In the genomic region with DNA sequence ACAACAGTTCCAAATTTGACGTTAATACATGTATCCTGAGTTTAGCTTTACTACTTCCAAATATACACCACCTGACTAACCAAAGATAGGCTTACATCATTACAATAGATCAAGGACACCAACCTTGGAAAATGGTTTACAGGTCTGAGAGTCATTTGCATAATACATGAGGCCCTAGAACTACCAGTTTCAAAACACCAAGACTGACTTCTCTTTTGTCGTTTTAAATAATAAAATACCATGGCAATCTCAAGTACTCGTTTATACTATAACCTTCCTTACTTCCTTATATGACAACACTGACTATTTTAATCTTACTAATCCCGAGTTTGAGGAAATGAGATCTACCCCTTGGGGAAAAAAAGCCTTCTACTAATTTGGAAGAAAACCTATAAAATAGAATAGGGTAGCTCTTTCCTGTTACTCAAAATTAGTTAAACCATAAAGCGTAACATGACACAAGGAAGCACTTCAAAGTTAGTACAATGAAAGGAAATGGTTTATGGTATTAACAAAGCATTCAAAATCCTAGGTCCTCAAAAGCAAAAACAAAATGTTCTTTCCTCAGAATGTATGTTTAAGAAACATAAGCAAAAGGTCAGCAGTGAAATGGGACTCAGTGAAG, we compare ENCODE assay signal across 10 cellular contexts. TPM values are rescaled to one million over a fixed set of nuclear protein-coding genes. Genes with fewer than 3 reads are reported as not detected.
DNase-seq lines count a peak whose midpoint lies in the region; ATAC-seq, FAIRE-seq and TF ChIP-seq lines count a peak whose summit lies in the region.
"Had no signal": no experiment of that assay in that cellular context is flagged by ENCODE, and none has a peak within 500 bp of the region (broad histone marks: within the 10 kb centered on the region; RNA-seq: fewer than 3 reads in every experiment).

No MANE protein-coding gene starts in this region.

- POLR2A ChIA-PET in endothelial cell of umbilical vein (lab: Charles Lee): interaction anchor here (0.5 to 2.6 kb wide), 5 partner anchors 10 to 51 kb away, joined by 3 to 11 read pairs (median 4); a partner anchor contains a TSS
- POLR2A ChIA-PET in activated CD4-positive, alpha-beta memory T cell treated with anti-CD3 and anti-CD28 coated beads, Interleukin-2, amount 10 ng/mL, durations not matched to agents 7 days and 5 days (lab: Charles Lee): no interaction called here

- peaks cover 8% of the 10 kb centered on the region for H4K20me1 ChIP-seq in endothelial cell of umbilical vein (replicated peaks; ENCODE audit: control insufficient read depth, extremely low read depth, insufficient read depth, low read length)

- CTCF ChIA-PET in endothelial cell of umbilical vein (lab: Charles Lee): interaction anchor here (0.7 to 2.6 kb wide), 11 partner anchors 9 to 467 kb away, joined by 3 to 21 read pairs (median 4); a partner anchor contains a TSS
- CTCF ChIA-PET in activated CD4-positive, alpha-beta memory T cell treated with anti-CD3 and anti-CD28 coated beads, Interleukin-2, amount 10 ng/mL, durations not matched to agents 7 days and 5 days (lab: Charles Lee): no interaction called here

- intact Hi-C loops in endothelial cell of umbilical vein (cut with micrococcal nuclease): loop anchor here (1.0 kb wide), 3 partner anchors 36 to 42 kb away; a partner anchor contains a TSS

- no peaks in the 10 kb centered on the region for H3K9me1 ChIP-seq in endothelial cell of umbilical vein (replicated peaks; ENCODE audit: control insufficient read depth, extremely low read depth, insufficient read depth, low read length)

- peak overlapping the region; percentile 87 for H3K27ac ChIP-seq in endothelial cell of umbilical vein (ENCODE audit: insufficient read depth, low read depth, low read length)

- peak overlapping the region; percentile 20 for H3K9ac ChIP-seq in endothelial cell of umbilical vein (replicated peaks; ENCODE audit: extremely low read depth, insufficient read depth, low read length)

- no peaks in the 10 kb centered on the region for H3K9me3 Mint-ChIP-seq in activated CD4-positive, alpha-beta memory T cell treated with anti-CD3 and anti-CD28 coated beads, Interleukin-2, amount 10 ng/mL, durations not matched to agents 7 days and 5 days
- H3K9me3 Mint-ChIP-seq: neural crest cell had no signal

- peaks cover 6 to 38% of the 10 kb centered on the region in 2 experiments for H3K36me3 ChIP-seq in endothelial cell of umbilical vein (ENCODE audit: control insufficient read depth in 2 of 2, extremely low read depth in 1 of 2, insufficient read depth in 2 of 2, low read length in 2 of 2)

- ATAC-seq in GM18505 (IDR thresholded peaks at IDR 0.05; ENCODE audit: unreplicated experiment): peak; percentile 81
- ATAC-seq in GM21576 (IDR thresholded peaks at IDR 0.05; ENCODE audit: unreplicated experiment): peak; percentile 79
- peak; percentile 88 for ATAC-seq in HG03457 (IDR thresholded peaks at IDR 0.05; ENCODE audit: unreplicated experiment)

- H3K4me3 ChIP-seq in endothelial cell of umbilical vein (replicated peaks in 1 of 3; ENCODE audit: insufficient read depth in 1 of 3, low read depth in 1 of 3, low read length in 3 of 3): peak overlapping the region in 1 of 3 experiments; percentile 13

- H3K4me3 Mint-ChIP-seq in activated CD4-positive, alpha-beta memory T cell treated with anti-CD3 and anti-CD28 coated beads, Interleukin-2, amount 10 ng/mL, durations not matched to agents 7 days and 5 days: no peak overlapping the region
- H3K4me3 Mint-ChIP-seq: neural crest cell had no signal

- H3K4me1 Mint-ChIP-seq in activated CD4-positive, alpha-beta memory T cell treated with anti-CD3 and anti-CD28 coated beads, Interleukin-2, amount 10 ng/mL, durations not matched to agents 7 days and 5 days: no peaks in the 10 kb centered on the region
- H3K4me1 Mint-ChIP-seq: neural crest cell had no signal

- peaks cover 51% of the 10 kb centered on the region for H3K79me2 ChIP-seq in endothelial cell of umbilical vein (ENCODE audit: control insufficient read depth, insufficient read depth, low read length)

- H3K27ac Mint-ChIP-seq in activated CD4-positive, alpha-beta memory T cell treated with anti-CD3 and anti-CD28 coated beads, Interleukin-2, amount 10 ng/mL, durations not matched to agents 7 days and 5 days: no peak overlapping the region

- H3K4me1 ChIP-seq in endothelial cell of umbilical vein (ENCODE audit: control insufficient read depth, extremely low read depth, insufficient read depth, low read length): peaks cover 31% of the 10 kb centered on the region

- H3K4me2 ChIP-seq in endothelial cell of umbilical vein (ENCODE audit: insufficient read depth, low read length): peak overlapping the region; percentile 77

- no peaks in the 10 kb centered on the region for H3K9me3 ChIP-seq in endothelial cell of umbilical vein (replicated peaks; ENCODE audit: control insufficient read depth, insufficient read depth, low read length)

- DNase-seq in endothelial cell of umbilical vein (ENCODE audit: low read depth, low spot score) (peak; percentile 83), NCI-H1105 (lab: John Stamatoyannopoulos, UW) (no peak), amniotic stem cell (lab: John Stamatoyannopoulos, UW) (no peak)
- no peak for DNase-seq in activated naive CD4-positive, alpha-beta T cell (lab: John Stamatoyannopoulos, UW)
- DNase-seq in activated CD4-positive, alpha-beta memory T cell treated with anti-CD3 and anti-CD28 coated beads, Interleukin-2, amount 10 ng/mL, durations not matched to agents 7 days and 5 days: no peak
- DNase-seq: activated gamma-delta T cell had no signal

- H2AFZ ChIP-seq in endothelial cell of umbilical vein (ENCODE audit: low read depth, low read length): no peak overlapping the region

- FAIRE-seq in endothelial cell of umbilical vein (lab: Jason Lieb, UNC): peak; percentile 79

- no peaks in the 10 kb centered on the region for H3K27me3 Mint-ChIP-seq in activated CD4-positive, alpha-beta memory T cell treated with anti-CD3 and anti-CD28 coated beads, Interleukin-2, amount 10 ng/mL, durations not matched to agents 7 days and 5 days

- no peaks in the 10 kb centered on the region for H3K27me3 ChIP-seq in endothelial cell of umbilical vein (ENCODE audit: control insufficient read depth in 2 of 2, insufficient read depth in 2 of 2, low read length in 2 of 2)

- peaks cover 59% of the 10 kb centered on the region for H3K36me3 Mint-ChIP-seq in activated CD4-positive, alpha-beta memory T cell treated with anti-CD3 and anti-CD28 coated beads, Interleukin-2, amount 10 ng/mL, durations not matched to agents 7 days and 5 days (ENCODE audit: low read depth)

- TF ChIP-seq CTCF in endothelial cell of umbilical vein (IDR thresholded peaks at IDR 0.05; ENCODE audit: extremely low read depth in 1 of 2, insufficient read depth in 1 of 2, low read depth in 1 of 2, low read length in 2 of 2): no peak

- BruUV-seq in endothelial cell of umbilical vein (replicated peaks; lab: Mats Ljungman, UMichigan): no TSS peak

- dilution Hi-C loops in endothelial cell of umbilical vein (cut with MboI; ENCODE audit: extremely low pct_ligation_motif_present, low sequenced_read_pairs): no loop called here

- TF ChIP-seq POLR2A in GM18505 (IDR thresholded peaks at IDR 0.05; ENCODE audit: borderline replicate concordance, extremely low read depth, insufficient read depth, insufficient read length) (no peak), endothelial cell of umbilical vein (IDR thresholded peaks at IDR 0.05; ENCODE audit: low read depth, low read length) (no peak)

TF ChIP-seq in endothelial cell of umbilical vein, 7 proteins besides CTCF, POLR2A, EP300 and RAD21:
- no peak for TF ChIP-seq GATA2 (IDR thresholded peaks at IDR 0.05; ENCODE audit: insufficient read depth, insufficient read length, low read depth, low read length)
- TF ChIP-seq JUN (IDR thresholded peaks at IDR 0.05; ENCODE audit: borderline replicate concordance, insufficient read depth, insufficient read length, low read depth): peak; percentile 10

RNA-seq across cellular contexts. Expression of a gene that starts 42.1 kb away (rescaled TPM):
- total RNA-seq in endothelial cell of umbilical vein: 101 and 110 TPM in 2 replicates
- polyA plus RNA-seq in endothelial cell of umbilical vein: 61.1 and 66.1 TPM in 2 replicates
- 83.0 and 83.4 TPM in 2 replicates for polyA plus RNA-seq in endothelial cell of umbilical vein (2011; cell fraction: cytosol; rRNA removed)
- 87.2 and 97.7 TPM in 2 replicates for polyA plus RNA-seq in endothelial cell of umbilical vein (2011; cell fraction: nucleus; rRNA removed)
- polyA plus RNA-seq in endothelial cell of umbilical vein (2012): 88.8 and 111 TPM in 2 replicates
- 209 and 217 TPM in 2 replicates for polyA minus RNA-seq in endothelial cell of umbilical vein
- 108 TPM for polyA minus RNA-seq in endothelial cell of umbilical vein (2011; cell fraction: cytosol; rRNA and poly(A)+ RNA removed)
- polyA minus RNA-seq in endothelial cell of umbilical vein (2011; cell fraction: nucleus; rRNA and poly(A)+ RNA removed): 110 and 120 TPM in 2 replicates
- total RNA-seq in activated CD4-positive, alpha-beta memory T cell treated with anti-CD3 and anti-CD28 coated beads, Interleukin-2, amount 10 ng/mL, durations not matched to agents 7 days and 5 days: 100 to 1,000 TPM; 109 to 112 TPM

RNA-seq across cellular contexts. Expression of a gene that starts 42.7 kb away (rescaled TPM):
- 3.4 and 4.5 TPM in 2 replicates for total RNA-seq in endothelial cell of umbilical vein
- polyA plus RNA-seq in endothelial cell of umbilical vein: 2.4 and 2.7 TPM in 2 replicates
- 4.4 and 4.6 TPM in 2 replicates for polyA plus RNA-seq in endothelial cell of umbilical vein (2011; cell fraction: cytosol; rRNA removed)
- 3.9 and 4.0 TPM in 2 replicates for polyA plus RNA-seq in endothelial cell of umbilical vein (2011; cell fraction: nucleus; rRNA removed)
- 4.4 and 4.6 TPM in 2 replicates for polyA plus RNA-seq in endothelial cell of umbilical vein (2012)
- 0.45 and 0.49 TPM in 2 replicates for polyA minus RNA-seq in endothelial cell of umbilical vein
- polyA minus RNA-seq in endothelial cell of umbilical vein (2011; cell fraction: cytosol; rRNA and poly(A)+ RNA removed): 1.3 TPM
- 0.87 and 1.2 TPM in 2 replicates for polyA minus RNA-seq in endothelial cell of umbilical vein (2011; cell fraction: nucleus; rRNA and poly(A)+ RNA removed)
- 1 to 10 TPM; 8.2 to 9.0 TPM for total RNA-seq in activated CD4-positive, alpha-beta memory T cell treated with anti-CD3 and anti-CD28 coated beads, Interleukin-2, amount 10 ng/mL, durations not matched to agents 7 days and 5 days
